ENCODE assay signal across 17 cellular contexts in genomic region chr11:87528752-87529151, GRCh38.
A peak's percentile ranks its signal among the peaks of the same experiment; 100 is the strongest.
DNase-seq lines count a peak whose midpoint lies in the region; ATAC-seq, FAIRE-seq and TF ChIP-seq lines count a peak whose summit lies in the region.
"Had no signal": no experiment of that assay in that cellular context is flagged by ENCODE, and none has a peak within 500 bp of the region (broad histone marks: within the 10 kb centered on the region; RNA-seq: fewer than 3 reads in every experiment).

No MANE protein-coding gene starts in this region.

- no peak overlapping the region for H3K9ac ChIP-seq in kidney (ENCODE audit: low read length in 2 of 2)

- no peak overlapping the region for H3K27ac ChIP-seq in kidney (ENCODE audit: low read depth in 2 of 2, low read length in 2 of 2)
- no peak overlapping the region for H3K27ac ChIP-seq in spleen
- H3K27ac ChIP-seq in esophagus muscularis mucosa (replicated peaks in 1 of 4): no peak overlapping the region

- no peak overlapping the region for H3K27ac Mint-ChIP-seq in stimulated activated naive CD8-positive, alpha-beta T cell treated with anti-CD3 and anti-CD28 coated beads, Interleukin-15, amount 100 ng/mL, for 72 hours
- H3K27ac Mint-ChIP-seq: CD4-positive, alpha-beta memory T cell had no signal

- no peaks in the 10 kb centered on the region for H3K27me3 Mint-ChIP-seq in stimulated activated naive CD8-positive, alpha-beta T cell treated with anti-CD3 and anti-CD28 coated beads, Interleukin-15, amount 100 ng/mL, for 72 hours

- TF ChIP-seq POLR2A in spleen (IDR thresholded peaks at IDR 0.05) (no peak), esophagus muscularis mucosa (IDR thresholded peaks at IDR 0.05; ENCODE audit: low read depth) (no peak)

- H3K27me3 ChIP-seq in spleen (replicated peaks in 1 of 7) (no peaks in the 10 kb centered on the region), esophagus muscularis mucosa (no peaks in the 10 kb centered on the region)

- ATAC-seq in stimulated activated naive CD8-positive, alpha-beta T cell treated with anti-CD3 and anti-CD28 coated beads, Interleukin-15, amount 100 ng/mL, for 72 hours: peak; percentile 46
- ATAC-seq in HG02840 (IDR thresholded peaks at IDR 0.05; ENCODE audit: low FRiP score, unreplicated experiment): no peak

- peaks cover 0 to 6% of the 10 kb centered on the region in 2 donors for H3K9me3 Mint-ChIP-seq in stimulated activated naive CD8-positive, alpha-beta T cell treated with anti-CD3 and anti-CD28 coated beads, Interleukin-15, amount 100 ng/mL, for 72 hours

- no peak overlapping the region for H3K4me3 ChIP-seq in kidney (ENCODE audit: low read length in 2 of 2)
- no peak overlapping the region for H3K4me3 ChIP-seq in spleen
- H3K4me3 ChIP-seq in esophagus muscularis mucosa: no peak overlapping the region

- TF ChIP-seq CTCF in kidney (IDR thresholded peaks at IDR 0.05; ENCODE audit: borderline replicate concordance, extremely low read depth, insufficient read depth) (no peak), spleen (IDR thresholded peaks at IDR 0.05 in 8 of 11, conservative IDR thresholded peaks at IDR 0.05 in 3 of 11) (no peak), esophagus muscularis mucosa (IDR thresholded peaks at IDR 0.05) (no peak)

- intact Hi-C loops in kidney (cut with DNase I) (no loop called here), spleen (cut with DNase I; ENCODE audit: low total_unique reads) (no loop called here), esophagus muscularis mucosa (cut with DNase I) (no loop called here)

- no peaks in the 10 kb centered on the region for H3K4me1 ChIP-seq in kidney (ENCODE audit: control insufficient read depth in 1 of 2, insufficient read depth in 1 of 2, low read depth in 1 of 2, low read length in 2 of 2)
- no peaks in the 10 kb centered on the region for H3K4me1 ChIP-seq in spleen
- H3K4me1 ChIP-seq in esophagus muscularis mucosa: no peaks in the 10 kb centered on the region

- TF ChIP-seq EP300 in esophagus muscularis mucosa (IDR thresholded peaks at IDR 0.05): no peak

- 67 to 100% (median 95%) methylated on average over 2 to 3 of the region's 3 CpGs for WGBS in spleen, 5 donors
- WGBS in esophagus muscularis mucosa: 86% methylated on average over 3 of the region's 3 CpGs

- no peak overlapping the region for H3K4me3 Mint-ChIP-seq in stimulated activated naive CD8-positive, alpha-beta T cell treated with anti-CD3 and anti-CD28 coated beads, Interleukin-15, amount 100 ng/mL, for 72 hours
- H3K4me3 Mint-ChIP-seq: CD4-positive, alpha-beta memory T cell had no signal

- DNase-seq in kidney (peak; percentile 39), spleen (peak; percentile 55), EL (no peak), esophagus muscularis mucosa (ENCODE audit: extremely low spot score) (no peak)
- DNase-seq in stimulated activated naive CD8-positive, alpha-beta T cell treated with anti-CD3 and anti-CD28 coated beads, Interleukin-15, amount 100 ng/mL, for 72 hours: no peak
- DNase-seq: C1 segment of cervical spinal cord; Calu3; CD4-positive, alpha-beta memory T cell; COR-L47; DMS53; DMS79 treated with DMSO at 0.1 percent for 48 hours; GOT3; HCEC 1CT had no signal

- peaks cover 0 to 4% of the 10 kb centered on the region in 2 donors for H3K9me3 ChIP-seq in kidney (ENCODE audit: control insufficient read depth in 1 of 2, low read length in 2 of 2)
- H3K9me3 ChIP-seq in spleen: peaks cover 0 to 28% (median 10%) of the 10 kb centered on the region in 8 donors
- peaks cover 0 to 10% (median 0%) of the 10 kb centered on the region in 4 donors for H3K9me3 ChIP-seq in esophagus muscularis mucosa

- H3K36me3 ChIP-seq in kidney (ENCODE audit: control insufficient read depth in 1 of 2, insufficient read depth in 2 of 2, low read length in 2 of 2) (no peaks in the 10 kb centered on the region), spleen (no peaks in the 10 kb centered on the region), esophagus muscularis mucosa (no peaks in the 10 kb centered on the region)

- no peaks in the 10 kb centered on the region for H3K4me1 Mint-ChIP-seq in stimulated activated naive CD8-positive, alpha-beta T cell treated with anti-CD3 and anti-CD28 coated beads, Interleukin-15, amount 100 ng/mL, for 72 hours
- H3K4me1 Mint-ChIP-seq: CD4-positive, alpha-beta memory T cell had no signal

- FAIRE-seq in kidney (lab: Jason Lieb, UNC): no peak
- FAIRE-seq: G401.6, GM12892, H54 had no signal

Comparison
In these comparisons a context has a peak if more than half of its experiments do, and no peak if none do; other contexts are left out.
1. DNase-seq: peak in kidney (single experiment) and spleen (single experiment); none in stimulated activated naive CD8-positive, alpha-beta T cell treated with anti-CD3 and anti-CD28 coated beads, Interleukin-15, amount 100 ng/mL, for 72 hours (0 of 2), EL (single experiment) and esophagus muscularis mucosa (single experiment).